16 cellular contexts compared by ENCODE assay signal in genomic region chr6:56650191-56650590, GRCh38.
"Had no signal": no experiment of that assay in that cellular context is flagged by ENCODE, and none has a peak within 500 bp of the region (broad histone marks: within the 10 kb centered on the region; RNA-seq: fewer than 3 reads in every experiment).

No MANE protein-coding gene starts in this region.

- ATAC-seq: activated naive CD8-positive, alpha-beta T cell treated with anti-CD3 and anti-CD28 coated beads, Interleukin-2, amount 50 U/mL, for 24 hours had no signal

- H3K27ac ChIP-seq: right atrium auricular region, VCaP had no signal

- H3K27me3 ChIP-seq: right atrium auricular region had no signal

- DNase-seq: activated CD4-positive, alpha-beta T cell treated with anti-CD3 and anti-CD28 coated beads, Interleukin-2, amount 50 U/mL, for 48 hours; activated naive CD4-positive, alpha-beta T cell treated with anti-CD3 and anti-CD28 coated beads for 36 hours; activated naive CD8-positive, alpha-beta T cell treated with anti-CD3 and anti-CD28 coated beads, Interleukin-2, amount 50 U/mL, for 24 hours; activated T-cell treated with anti-CD3 and anti-CD28 coated beads, Interleukin-2, amount 50 U/mL, for 1 hour; aorta; dermis blood vessel endothelial cell; endodermal cell; erythroblast; hippocampal formation; kidney glomerular epithelial cell; nucleus accumbens; stimulated activated CD4-positive, alpha-beta T cell treated with anti-CD3 and anti-CD28 coated beads, Interleukin-15, amount 100 ng/mL, for 24 hours; stimulated activated CD4-positive, alpha-beta T cell treated with anti-CD3 and anti-CD28 coated beads, Interleukin-4, amount 100 ng/mL, for 24 hours; stimulated activated naive CD4-positive, alpha-beta T cell had no signal

- H3K4me3 ChIP-seq: right atrium auricular region had no signal

- H3K9me3 ChIP-seq: right atrium auricular region had no signal
